Comparison of ENCODE assay signal across 20 cellular contexts in the genomic region with DNA sequence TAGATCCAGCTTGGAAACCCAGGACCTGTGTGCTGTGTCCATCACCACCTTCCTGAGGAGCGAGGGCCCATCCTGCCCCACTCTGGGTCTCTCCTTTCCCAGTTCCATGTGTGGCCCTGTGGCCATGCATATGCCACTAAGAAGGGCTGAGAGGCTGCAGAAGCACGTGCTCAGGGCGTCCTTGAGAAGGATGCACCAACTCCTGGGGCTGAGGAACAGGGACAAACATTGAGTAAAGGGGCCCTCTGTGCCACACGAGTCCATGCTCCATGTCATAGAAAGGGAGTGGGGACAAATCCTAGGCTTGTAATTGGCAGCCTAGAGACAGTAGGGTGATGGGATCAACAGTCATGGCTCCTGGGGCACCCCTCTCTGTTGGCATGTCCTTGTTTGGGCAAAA. TPM values are rescaled to one million over a fixed set of nuclear protein-coding genes. Genes with fewer than 3 reads are reported as not detected.
DNase-seq lines count a peak whose midpoint lies in the region; ATAC-seq and TF ChIP-seq lines count a peak whose summit lies in the region.
"Had no signal": no experiment of that assay in that cellular context is flagged by ENCODE, and none has a peak within 500 bp of the region (broad histone marks: within the 10 kb centered on the region; RNA-seq: fewer than 3 reads in every experiment).

No MANE protein-coding gene starts in this region.

- H3K27me3 ChIP-seq in WERI-Rb-1 (ENCODE audit: insufficient read depth, low read depth, severe bottlenecking) = peaks cover 13% of the 10 kb centered on the region
- H3K27me3 ChIP-seq in neural progenitor cell = no peaks in the 10 kb centered on the region
- no peaks in the 10 kb centered on the region for H3K27me3 ChIP-seq in subcutaneous abdominal adipose tissue (ENCODE audit: control insufficient read depth in 5 of 5, insufficient read depth in 4 of 5, low read length in 5 of 5)
- H3K27me3 ChIP-seq: MG63, SJSA1 had no signal

- no peaks in the 10 kb centered on the region for H3F3A ChIP-seq in neural progenitor cell (ENCODE audit: low read depth)

- TF ChIP-seq CTCF in WERI-Rb-1 (IDR thresholded peaks at IDR 0.05; ENCODE audit: low read depth, low read length) (no peak), neural progenitor cell (IDR thresholded peaks at IDR 0.05) (no peak)

- H3K27ac ChIP-seq in WERI-Rb-1 = no peak overlapping the region
- no peak overlapping the region for H3K27ac ChIP-seq in neural progenitor cell
- H3K27ac ChIP-seq in subcutaneous abdominal adipose tissue (ENCODE audit: low read depth, low read length) = peak overlapping the region; percentile 64
- H3K27ac ChIP-seq: 22Rv1, SJSA1 had no signal

- H3K36me3 ChIP-seq in WERI-Rb-1 (no peaks in the 10 kb centered on the region), neural progenitor cell (no peaks in the 10 kb centered on the region), subcutaneous abdominal adipose tissue (ENCODE audit: control insufficient read depth in 5 of 5, insufficient read depth in 5 of 5, low read length in 5 of 5) (no peaks in the 10 kb centered on the region)
- H3K36me3 ChIP-seq: HAP-1, MG63, SJSA1 had no signal

- H3K9me3 ChIP-seq in WERI-Rb-1 (ENCODE audit: severe bottlenecking) (no peaks in the 10 kb centered on the region), neural progenitor cell (ENCODE audit: low read depth) (no peaks in the 10 kb centered on the region), subcutaneous abdominal adipose tissue (ENCODE audit: control insufficient read depth in 5 of 5, low read length in 5 of 5) (no peaks in the 10 kb centered on the region)
- H3K9me3 ChIP-seq: HAP-1, MG63, SJSA1 had no signal

- H3K4me1 ChIP-seq in neural progenitor cell (no peaks in the 10 kb centered on the region), subcutaneous abdominal adipose tissue (ENCODE audit: control insufficient read depth in 5 of 5, insufficient read depth in 5 of 5, low read length in 5 of 5) (peaks cover 7 to 51% (median 34%) of the 10 kb centered on the region in 5 donors)

- H3K4me3 Mint-ChIP-seq in neural progenitor cell = no peak overlapping the region

- no peak overlapping the region for H3K9ac ChIP-seq in neural progenitor cell
- H3K9ac ChIP-seq in subcutaneous abdominal adipose tissue (ENCODE audit: low read length in 5 of 5) = no peak overlapping the region

- H4K20me1 ChIP-seq in neural progenitor cell (ENCODE audit: low read depth) = no peaks in the 10 kb centered on the region

- peaks cover 17% of the 10 kb centered on the region for H3K4me1 Mint-ChIP-seq in neural progenitor cell

- no peaks in the 10 kb centered on the region for H3K36me3 Mint-ChIP-seq in neural progenitor cell

- no peaks in the 10 kb centered on the region for H3K9me3 Mint-ChIP-seq in neural progenitor cell

- DNase-seq in NCI-H82 (lab: John Stamatoyannopoulos, UW) = peak; percentile 20
- DNase-seq in NCI-H82 treated with DMSO at 0.1 percent for 48 hours (lab: John Stamatoyannopoulos, UW; ENCODE audit: unreplicated experiment) = no peak
- peak; percentile 7 for DNase-seq in WERI-Rb-1
- DNase-seq in neural progenitor cell (ENCODE audit: low spot score) = no peak
- DNase-seq in NOMO-1 treated with DMSO at 0.1 percent for 48 hours (lab: John Stamatoyannopoulos, UW; ENCODE audit: unreplicated experiment) = no peak
- no peak for DNase-seq in dedifferentiated amniotic fluid mesenchymal stem cell (ENCODE audit: extremely low spot score)
- DNase-seq: ACHN, IMR-90, KG1, MG63, NCI-H2029, NCI-H524 treated with DMSO at 0.1 percent for 48 hours, NCI-H774, Right ventricle myocardium superior, RPMI8226 had no signal

- H3K27ac Mint-ChIP-seq in neural progenitor cell = no peak overlapping the region

- H3K4me2 ChIP-seq in neural progenitor cell = no peak overlapping the region

- ATAC-seq in GM21381 (IDR thresholded peaks at IDR 0.05; ENCODE audit: unreplicated experiment) = no peak

- peaks cover 6% of the 10 kb centered on the region for H3K27me3 Mint-ChIP-seq in neural progenitor cell (ENCODE audit: insufficient read depth, low read depth)

- H3K79me2 ChIP-seq in neural progenitor cell (ENCODE audit: low read depth) = no peaks in the 10 kb centered on the region

- no peak overlapping the region for H3K4me3 ChIP-seq in WERI-Rb-1 (ENCODE audit: low read depth, low read length)
- H3K4me3 ChIP-seq in neural progenitor cell = no peak overlapping the region
- H3K4me3 ChIP-seq in subcutaneous abdominal adipose tissue (ENCODE audit: low read depth in 1 of 5, low read length in 5 of 5) = no peak overlapping the region
- H3K4me3 ChIP-seq: HAP-1, MG63, SJSA1 had no signal

- H2AFZ ChIP-seq in neural progenitor cell (replicated peaks) = peak overlapping the region; percentile 75

RNA-seq across cellular contexts. Expression of a gene that starts 8.4 kb away (rescaled TPM):
- 0.25 TPM in 1 of 2 replicates, not detected in the other for total RNA-seq in neural progenitor cell (ENCODE audit: low replicate concordance)
- total RNA-seq: IMR-90, Right ventricle myocardium superior, SJSA1 had no signal

RNA-seq across cellular contexts. Expression of a gene that starts 45.6 kb away (rescaled TPM):
- 31.9 and 33.8 TPM in 2 replicates for total RNA-seq in neural progenitor cell (ENCODE audit: low replicate concordance)

RNA-seq across cellular contexts. Expression of a gene that starts 47.0 kb away (rescaled TPM):
- 13.7 and 19.5 TPM in 2 replicates for total RNA-seq in neural progenitor cell (ENCODE audit: low replicate concordance)

Comparison
In these comparisons a context has a peak if more than half of its experiments do, and no peak if none do; other contexts are left out.
1. DNase-seq: peak in NCI-H82 (single experiment) and WERI-Rb-1 (single experiment); none in NCI-H82 treated with DMSO at 0.1 percent for 48 hours (single experiment), neural progenitor cell (single experiment), NOMO-1 treated with DMSO at 0.1 percent for 48 hours (single experiment) and dedifferentiated amniotic fluid mesenchymal stem cell (single experiment).